10 cellular contexts compared by ENCODE assay signal in the genomic region with DNA sequence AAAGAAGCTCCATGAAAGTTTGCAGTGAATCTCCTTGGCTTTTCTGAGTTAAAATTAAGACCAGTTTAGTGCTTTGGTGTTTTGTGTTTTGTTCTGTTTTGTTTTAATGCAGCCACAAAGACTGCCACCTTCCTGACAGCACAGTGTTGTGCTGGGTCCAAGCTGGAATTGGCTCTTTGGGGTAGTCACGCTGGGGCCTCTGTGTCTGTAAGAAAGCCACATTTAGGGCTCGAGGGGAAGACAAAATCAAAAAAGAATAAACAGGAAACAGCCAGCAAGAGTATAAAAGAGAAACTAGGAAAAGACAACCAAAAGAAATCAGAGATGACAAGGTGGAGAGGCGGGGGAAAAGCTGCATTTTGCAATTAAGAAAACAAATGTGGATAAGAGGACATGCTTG.
DNase-seq lines count a peak whose midpoint lies in the region; ATAC-seq, FAIRE-seq and TF ChIP-seq lines count a peak whose summit lies in the region.
"Had no signal": no experiment of that assay in that cellular context is flagged by ENCODE, and none has a peak within 500 bp of the region (broad histone marks: within the 10 kb centered on the region; RNA-seq: fewer than 3 reads in every experiment).

No MANE protein-coding gene starts in this region.

- TF ChIP-seq CTCF in Peyer's patch (IDR thresholded peaks at IDR 0.05) = no peak
- TF ChIP-seq CTCF in H1 (IDR thresholded peaks at IDR 0.05; ENCODE audit: control extremely low read depth in 1 of 3, insufficient read depth in 1 of 3, low read depth in 1 of 3, low read length in 3 of 3) = no peak
- TF ChIP-seq CTCF in nephron (IDR thresholded peaks at IDR 0.05; ENCODE audit: unreplicated experiment in 3 of 3) = no peak

- no peak overlapping the region for H3K14ac ChIP-seq in H1 (ENCODE audit: insufficient read length)

- H3K9me3 ChIP-seq in BLaER1 (no peaks in the 10 kb centered on the region), Peyer's patch (no peaks in the 10 kb centered on the region), H1 (ENCODE audit: insufficient read depth in 2 of 2, low read depth in 1 of 2, low read length in 1 of 2) (no peaks in the 10 kb centered on the region)
- H3K9me3 ChIP-seq: pancreas had no signal

- H3K27me3 Mint-ChIP-seq in nephron (ENCODE audit: low read depth) = no peaks in the 10 kb centered on the region

- WGBS in H1 (ENCODE audit: extremely low coverage in 1 of 2, insufficient coverage in 1 of 2, insufficient read length in 1 of 2, insufficient replicate concordance in 2 of 2, low coverage in 1 of 2, low lambda C conversion rate in 2 of 2, missing lambda C conversion rate in 1 of 2), 2 experiments = 70% methylated on average over 3 of the region's 3 CpGs; no CpG with 5 or more reads in 1 of the 2 experiments

- no peak for TF ChIP-seq POLR2A in Peyer's patch (IDR thresholded peaks at IDR 0.05)
- TF ChIP-seq POLR2A in H1 (IDR thresholded peaks at IDR 0.05; ENCODE audit: control extremely low read depth in 1 of 2, low read depth in 2 of 2, low read length in 2 of 2) = no peak

- no peak overlapping the region for H2BK15ac ChIP-seq in H1 (ENCODE audit: low read length)

- H3K27ac ChIP-seq in BLaER1 (no peak overlapping the region), Peyer's patch (peak overlapping the region in 3 of 4 donors; percentile 19 to 52 (median 29)), H1 (ENCODE audit: low read depth, low read length) (no peak overlapping the region)
- H3K27ac ChIP-seq: pancreas had no signal

- H3K4me1 ChIP-seq in BLaER1 = peaks cover 12% of the 10 kb centered on the region
- H3K4me1 ChIP-seq in Peyer's patch = peaks cover 0 to 5% (median 2%) of the 10 kb centered on the region in 4 donors
- H3K4me1 ChIP-seq in H1 (replicated peaks in 1 of 4; ENCODE audit: control insufficient read depth in 3 of 4, insufficient read depth in 4 of 4, low read length in 3 of 4) = 0 out of 7 replicates have a peak, but pooled peaks cover 0 to 2% (median 0%) of the 10 kb centered on the region in 4 experiments

- H3K79me2 ChIP-seq in H1 (ENCODE audit: control insufficient read depth in 1 of 2, insufficient read depth in 2 of 2, low read length in 2 of 2) = no peaks in the 10 kb centered on the region

- H4K8ac ChIP-seq in H1 (ENCODE audit: extremely low read depth, insufficient read depth, low read length) = no peak overlapping the region

- no peak overlapping the region for H2BK5ac ChIP-seq in H1 (ENCODE audit: low read depth, low read length)

- H3K9me3 Mint-ChIP-seq in nephron = no peaks in the 10 kb centered on the region

- H3K36me3 Mint-ChIP-seq in nephron (ENCODE audit: low read depth) = no peaks in the 10 kb centered on the region

- no peak overlapping the region for H4K5ac ChIP-seq in H1 (ENCODE audit: insufficient read length, low read depth, low read length)

- no peak overlapping the region for H3K18ac ChIP-seq in H1 (ENCODE audit: extremely low read depth, low read length)

- DNase-seq in Peyer's patch (no peak), H1 (ENCODE audit: low read depth in 1 of 2, low spot score in 2 of 2) (no peak), iPS-NIHi7 (ENCODE audit: extremely low spot score) (no peak)
- DNase-seq: NCI-H146, pancreas had no signal

- H4K20me1 ChIP-seq in BLaER1 (no peaks in the 10 kb centered on the region), H1 (replicated peaks in 1 of 2; ENCODE audit: control insufficient read depth in 1 of 2, insufficient read depth in 2 of 2, low read length in 2 of 2) (no peaks in the 10 kb centered on the region)

- H3K27me3 ChIP-seq in BLaER1 (no peaks in the 10 kb centered on the region), Peyer's patch (no peaks in the 10 kb centered on the region), H1 (replicated peaks in 1 of 4; ENCODE audit: control insufficient read depth in 3 of 4, extremely low read depth in 1 of 4, insufficient read depth in 3 of 4, low read length in 3 of 4) (no peaks in the 10 kb centered on the region; a peak in 1 of 7 replicates)

- no peak overlapping the region for H2BK12ac ChIP-seq in H1 (ENCODE audit: low read depth, low read length)

- TF ChIP-seq EP300 in H1 (IDR thresholded peaks at IDR 0.05; ENCODE audit: borderline replicate concordance in 1 of 2, low read depth in 2 of 2, low read length in 2 of 2) = no peak

- H4K91ac ChIP-seq in H1 (replicated peaks; ENCODE audit: insufficient read length, low read length) = no peak overlapping the region

- H3K4me1 Mint-ChIP-seq in nephron = peaks cover 67% of the 10 kb centered on the region

- ATAC-seq in GM19455 (IDR thresholded peaks at IDR 0.05; ENCODE audit: unreplicated experiment) = no peak
- ATAC-seq in GM21360 (IDR thresholded peaks at IDR 0.05; ENCODE audit: unreplicated experiment) = no peak
- no peak for ATAC-seq in GM21447 (IDR thresholded peaks at IDR 0.05; ENCODE audit: unreplicated experiment)

- H2BK120ac ChIP-seq in H1 (replicated peaks; ENCODE audit: low read depth, low read length) = no peak overlapping the region

- peak overlapping the region; percentile 94 to 96 (median 96) for H3K27ac Mint-ChIP-seq in nephron

- no peak overlapping the region for H3K56ac ChIP-seq in H1 (replicated peaks; ENCODE audit: insufficient read length, low read depth, low read length)

- no peak overlapping the region for H3K4ac ChIP-seq in H1 (replicated peaks; ENCODE audit: insufficient read length, low read depth, low read length)

- no peaks in the 10 kb centered on the region for H3K79me1 ChIP-seq in H1 (ENCODE audit: low read depth, low read length)

- H2AK5ac ChIP-seq in H1 (ENCODE audit: low read depth, low read length) = no peak overlapping the region

- no peak for FAIRE-seq in H1 (lab: Jason Lieb, UNC)
- FAIRE-seq: pancreas had no signal

- H3K4me3 ChIP-seq in BLaER1 (no peak overlapping the region), Peyer's patch (no peak overlapping the region), H1 (ENCODE audit: extremely low read depth in 1 of 4, insufficient read depth in 2 of 4, low read depth in 3 of 4, low read length in 4 of 4) (no peak overlapping the region)
- H3K4me3 ChIP-seq: pancreas had no signal

- H3K4me3 Mint-ChIP-seq in nephron = peak overlapping the region in 2 of 3 experiments; percentile 8 to 32

- H3K36me3 ChIP-seq in BLaER1 = no peaks in the 10 kb centered on the region
- no peaks in the 10 kb centered on the region for H3K36me3 ChIP-seq in Peyer's patch
- H3K36me3 ChIP-seq in H1 (ENCODE audit: control insufficient read depth in 2 of 4, insufficient read depth in 4 of 4, low read length in 3 of 4) = no peaks in the 10 kb centered on the region
- H3K36me3 ChIP-seq: pancreas had no signal

- no peak overlapping the region for H2BK20ac ChIP-seq in H1 (ENCODE audit: low read length)

- TF ChIP-seq RAD21 in H1 (IDR thresholded peaks at IDR 0.05 in 1 of 2, conservative IDR thresholded peaks at IDR 0.05 in 1 of 2; ENCODE audit: low read depth in 2 of 2, low read length in 2 of 2) = no peak

- CTCF ChIA-PET in H1 (lab: Charles Lee; ENCODE audit: partially characterized antibody) = interaction anchor here (0.6 to 2.3 kb wide), 4 partner anchors 13 to 1827 kb away, joined by 3 to 8 read pairs (median 3); no protein-coding TSS in a partner anchor

- H3K9ac ChIP-seq in BLaER1 (no peak overlapping the region), H1 (replicated peaks in 1 of 4; ENCODE audit: extremely low read depth in 1 of 4, low read depth in 3 of 4, low read length in 3 of 4) (no peak overlapping the region)

- POLR2A ChIA-PET in H1 (lab: Charles Lee; ENCODE audit: partially characterized antibody) = no interaction called here

- H3K23ac ChIP-seq in H1 (ENCODE audit: insufficient read length) = no peak overlapping the region

- H3K23me2 ChIP-seq in H1 (ENCODE audit: low read depth, low read length) = no peaks in the 10 kb centered on the region

- peak overlapping the region; percentile 22 for H3K4me2 ChIP-seq in BLaER1
- no peak overlapping the region for H3K4me2 ChIP-seq in H1 (ENCODE audit: insufficient read depth in 1 of 2, low read depth in 2 of 2, low read length in 2 of 2)

- H2AFZ ChIP-seq in H1 (ENCODE audit: low read length) = peak overlapping the region; percentile 35; the same call in 1 of the 2 replicates

TF ChIP-seq in H1, 55 proteins besides CTCF, POLR2A, EP300 and RAD21:
- TF ChIP-seq, protein P1, sequence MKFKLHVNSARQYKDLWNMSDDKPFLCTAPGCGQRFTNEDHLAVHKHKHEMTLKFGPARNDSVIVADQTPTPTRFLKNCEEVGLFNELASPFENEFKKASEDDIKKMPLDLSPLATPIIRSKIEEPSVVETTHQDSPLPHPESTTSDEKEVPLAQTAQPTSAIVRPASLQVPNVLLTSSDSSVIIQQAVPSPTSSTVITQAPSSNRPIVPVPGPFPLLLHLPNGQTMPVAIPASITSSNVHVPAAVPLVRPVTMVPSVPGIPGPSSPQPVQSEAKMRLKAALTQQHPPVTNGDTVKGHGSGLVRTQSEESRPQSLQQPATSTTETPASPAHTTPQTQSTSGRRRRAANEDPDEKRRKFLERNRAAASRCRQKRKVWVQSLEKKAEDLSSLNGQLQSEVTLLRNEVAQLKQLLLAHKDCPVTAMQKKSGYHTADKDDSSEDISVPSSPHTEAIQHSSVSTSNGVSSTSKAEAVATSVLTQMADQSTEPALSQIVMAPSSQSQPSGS (IDR thresholded peaks at IDR 0.05; ENCODE audit: low read length) = no peak
- TF ChIP-seq, protein P2, sequence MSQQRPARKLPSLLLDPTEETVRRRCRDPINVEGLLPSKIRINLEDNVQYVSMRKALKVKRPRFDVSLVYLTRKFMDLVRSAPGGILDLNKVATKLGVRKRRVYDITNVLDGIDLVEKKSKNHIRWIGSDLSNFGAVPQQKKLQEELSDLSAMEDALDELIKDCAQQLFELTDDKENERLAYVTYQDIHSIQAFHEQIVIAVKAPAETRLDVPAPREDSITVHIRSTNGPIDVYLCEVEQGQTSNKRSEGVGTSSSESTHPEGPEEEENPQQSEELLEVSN (IDR thresholded peaks at IDR 0.05) = no peak
- TF ChIP-seq SIRT6 (IDR thresholded peaks at IDR 0.05; ENCODE audit: low read length) (no peak), CREB1 (IDR thresholded peaks at IDR 0.05) (no peak), EZH2 (IDR thresholded peaks at IDR 0.05; ENCODE audit: low read depth, low read length, severe bottlenecking) (no peak), RBBP5 (IDR thresholded peaks at IDR 0.05; ENCODE audit: borderline replicate concordance, low read depth, low read length) (no peak)

Comparison
In these comparisons a context has a peak if more than half of its experiments do, and no peak if none do; other contexts are left out.
1. H3K27ac ChIP-seq: peak in Peyer's patch (3 of 4); none in BLaER1 (single experiment) and H1 (single experiment).